12 cellular contexts compared by ENCODE assay signal in genomic region chr19:27865927-27866777, GRCh38.
DNase-seq lines count a peak whose midpoint lies in the region; TF ChIP-seq lines count a peak whose summit lies in the region.
"Had no signal": no experiment of that assay in that cellular context is flagged by ENCODE, and none has a peak within 500 bp of the region (broad histone marks: within the 10 kb centered on the region; RNA-seq: fewer than 3 reads in every experiment).

No MANE protein-coding gene starts in this region.

- H3K27ac ChIP-seq in MM.1S (ENCODE audit: low read length) (no peak overlapping the region), mesenchymal stem cell (ENCODE audit: low read length, poor library complexity, severe bottlenecking) (no peak overlapping the region)
- H3K27ac ChIP-seq: BLaER1 treated with 17β-estradiol and CSF1 and Interleukin-3, amounts not matched to agents 10 nM and 100 nM had no signal

- H3K4me2 ChIP-seq in MM.1S (ENCODE audit: low read depth, low read length) (no peak overlapping the region), mesenchymal stem cell (ENCODE audit: low read length, poor library complexity, severe bottlenecking) (no peak overlapping the region)
- H3K4me2 ChIP-seq: BLaER1 treated with 17β-estradiol and CSF1 and Interleukin-3, amounts not matched to agents 10 nM and 100 nM had no signal

- no peaks in the 10 kb centered on the region for H3K79me2 ChIP-seq in MM.1S (ENCODE audit: low read length)

- no peak overlapping the region for H3K4ac ChIP-seq in mesenchymal stem cell (ENCODE audit: low read depth in 1 of 2, low read length in 2 of 2)

- H4K20me1 ChIP-seq in MM.1S (ENCODE audit: insufficient read depth, low read length), result no peaks in the 10 kb centered on the region
- H4K20me1 ChIP-seq: BLaER1 treated with 17β-estradiol and CSF1 and Interleukin-3, amounts not matched to agents 10 nM and 100 nM had no signal

- in situ Hi-C loops in G401 (cut with HindIII; ENCODE audit: low sequenced_read_pairs), result no loop called here

- H3K4me1 ChIP-seq in MM.1S (ENCODE audit: low read length) (no peaks in the 10 kb centered on the region), mesenchymal stem cell (ENCODE audit: control insufficient read depth, insufficient read depth, low read depth, low read length) (no peaks in the 10 kb centered on the region)
- H3K4me1 ChIP-seq: Caco-2 had no signal

- H3K9me3 ChIP-seq in MM.1S (replicated peaks; ENCODE audit: insufficient read depth, low read length) (no peaks in the 10 kb centered on the region), mesenchymal stem cell (ENCODE audit: control insufficient read depth, low read length) (peaks cover 4% of the 10 kb centered on the region)

- H3F3A ChIP-seq in MM.1S (ENCODE audit: insufficient read depth, low read length), result no peaks in the 10 kb centered on the region

- H4K91ac ChIP-seq in mesenchymal stem cell (ENCODE audit: low read length), result no peak overlapping the region

- no peak overlapping the region for H3K14ac ChIP-seq in mesenchymal stem cell (ENCODE audit: low read length in 2 of 2)

- H2BK12ac ChIP-seq in mesenchymal stem cell (ENCODE audit: low read length in 2 of 2), result no peak overlapping the region

- no peak overlapping the region for H4K8ac ChIP-seq in mesenchymal stem cell (ENCODE audit: low read length)

- no peak for TF ChIP-seq CTCF in MM.1S (IDR thresholded peaks at IDR 0.05; ENCODE audit: low read length)

- H2AFZ ChIP-seq in MM.1S (ENCODE audit: low read length), result no peak overlapping the region
- H2AFZ ChIP-seq in mesenchymal stem cell (ENCODE audit: low read depth, low read length), result no peak overlapping the region

- DNase-seq in ELF-1 (ENCODE audit: low read depth, low spot score) (peak; percentile 50), MM.1S (peak; percentile 35), myocyte (ENCODE audit: low read depth) (peak; percentile 7), midbrain (lab: John Stamatoyannopoulos, UW) (no peak), mesenchymal stem cell (no peak), G401 (ENCODE audit: low spot score) (no peak)
- DNase-seq: Caco-2; CD8-positive, alpha-beta memory T cell; DMS79 treated with DMSO at 0.1 percent for 48 hours; H9 had no signal

- H3K18ac ChIP-seq in mesenchymal stem cell (ENCODE audit: low read depth in 1 of 2, low read length in 2 of 2), result no peak overlapping the region

- H3K23ac ChIP-seq in mesenchymal stem cell (ENCODE audit: low read length in 2 of 2), result no peak overlapping the region

- H3K4me3 ChIP-seq in MM.1S (ENCODE audit: low read length), result no peak overlapping the region
- H3K4me3 ChIP-seq in mesenchymal stem cell (ENCODE audit: insufficient read depth in 1 of 2, low read depth in 1 of 2, low read length in 2 of 2), result no peak overlapping the region
- H3K4me3 ChIP-seq: BLaER1 treated with 17β-estradiol and CSF1 and Interleukin-3, amounts not matched to agents 10 nM and 100 nM; K562 had no signal

- 52% methylated on average over 6 of the region's 6 CpGs for WGBS in mesenchymal stem cell

- no peaks in the 10 kb centered on the region for H3K27me3 ChIP-seq in MM.1S (replicated peaks; ENCODE audit: insufficient read depth, low read length)
- H3K27me3 ChIP-seq in mesenchymal stem cell (ENCODE audit: control insufficient read depth in 1 of 2, insufficient read depth in 1 of 2, low read length in 2 of 2), result no peaks in the 10 kb centered on the region
- H3K27me3 ChIP-seq: BLaER1 treated with 17β-estradiol and CSF1 and Interleukin-3, amounts not matched to agents 10 nM and 100 nM had no signal

- no peak overlapping the region for H2BK120ac ChIP-seq in mesenchymal stem cell (ENCODE audit: low read depth, low read length)

- no peak overlapping the region for H3K9ac ChIP-seq in MM.1S (ENCODE audit: low read length)
- H3K9ac ChIP-seq in mesenchymal stem cell (ENCODE audit: low read length), result no peak overlapping the region
- H3K9ac ChIP-seq: BLaER1 treated with 17β-estradiol and CSF1 and Interleukin-3, amounts not matched to agents 10 nM and 100 nM had no signal

- no peak overlapping the region for H2AK5ac ChIP-seq in mesenchymal stem cell (ENCODE audit: low read length, severe bottlenecking)

- no peak overlapping the region for H2BK5ac ChIP-seq in mesenchymal stem cell (ENCODE audit: low read depth, low read length, poor library complexity, severe bottlenecking)

- no peak overlapping the region for H2BK15ac ChIP-seq in mesenchymal stem cell (ENCODE audit: low read depth, poor library complexity, severe bottlenecking)

- no peaks in the 10 kb centered on the region for H3K9me2 ChIP-seq in MM.1S (replicated peaks; ENCODE audit: insufficient read depth, low read length)

- H3K79me1 ChIP-seq in mesenchymal stem cell (replicated peaks; ENCODE audit: low read length, poor library complexity, severe bottlenecking), result no peaks in the 10 kb centered on the region

- H3K36me3 ChIP-seq in MM.1S (replicated peaks; ENCODE audit: insufficient read depth, low read length), result no peaks in the 10 kb centered on the region
- H3K36me3 ChIP-seq in mesenchymal stem cell (ENCODE audit: control insufficient read depth in 1 of 2, insufficient read depth in 2 of 2, low read depth in 1 of 2, low read length in 2 of 2), result no peaks in the 10 kb centered on the region

Comparison
In these comparisons a context has a peak if more than half of its experiments do, and no peak if none do; other contexts are left out.
1. DNase-seq: peak in ELF-1 (single experiment), MM.1S (single experiment) and myocyte (single experiment); none in midbrain (single experiment), mesenchymal stem cell (single experiment) and G401 (single experiment).